ENCODE assay signal across 17 cellular contexts in the genomic region with DNA sequence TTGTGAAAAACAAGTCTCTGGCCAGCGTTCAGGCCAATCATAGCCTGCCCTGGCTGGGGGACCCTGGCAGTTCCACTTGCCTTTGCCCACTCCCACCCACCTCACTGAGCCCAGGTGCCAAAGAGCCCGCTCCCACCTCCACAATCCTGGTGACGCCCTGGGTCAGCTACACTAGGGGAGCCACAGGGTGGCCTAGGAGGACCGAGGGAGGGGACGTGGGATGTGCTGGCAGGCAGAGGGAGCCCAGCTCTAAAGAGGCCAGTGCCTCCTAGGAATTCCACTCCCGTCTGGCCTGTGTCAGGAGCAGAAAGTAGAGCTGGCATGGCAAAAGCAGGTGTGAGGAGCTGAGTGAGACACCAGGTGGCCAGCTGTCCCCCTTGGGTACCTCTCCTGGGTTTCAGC. TPM values are rescaled to one million over a fixed set of nuclear protein-coding genes. Genes with fewer than 3 reads are reported as not detected.
DNase-seq lines count a peak whose midpoint lies in the region; ATAC-seq and TF ChIP-seq lines count a peak whose summit lies in the region.
"Had no signal": no experiment of that assay in that cellular context is flagged by ENCODE, and none has a peak within 500 bp of the region (broad histone marks: within the 10 kb centered on the region; RNA-seq: fewer than 3 reads in every experiment).

No MANE protein-coding gene starts in this region.

- peaks cover 6% of the 10 kb centered on the region for H3K36me3 Mint-ChIP-seq in effector memory CD8-positive, alpha-beta T cell (ENCODE audit: insufficient read depth)
- H3K36me3 Mint-ChIP-seq: stimulated activated effector memory CD8-positive, alpha-beta T cell treated with anti-CD3 and anti-CD28 coated beads, Interleukin-12 subunit alpha, Interleukin-12 subunit beta, amount 100 ng/mL, for 72 hours had no signal

- H3K36me3 ChIP-seq in colonic mucosa (no peaks in the 10 kb centered on the region), hepatocyte (replicated peaks; ENCODE audit: insufficient read depth, low read depth) (no peaks in the 10 kb centered on the region), tibial artery (peaks cover 0 to 3% (median 0%) of the 10 kb centered on the region in 3 donors)
- H3K36me3 ChIP-seq: SJCRH30 had no signal

- 78% methylated on average over 6 of the region's 6 CpGs for WGBS in hepatocyte (ENCODE audit: low lambda C conversion rate, missing lambda C conversion rate)

- H3K4me3 Mint-ChIP-seq in effector memory CD8-positive, alpha-beta T cell = no peak overlapping the region
- H3K4me3 Mint-ChIP-seq: stimulated activated effector memory CD8-positive, alpha-beta T cell treated with anti-CD3 and anti-CD28 coated beads, Interleukin-12 subunit alpha, Interleukin-12 subunit beta, amount 100 ng/mL, for 72 hours had no signal

- no peaks in the 10 kb centered on the region for H4K20me1 ChIP-seq in hepatocyte (ENCODE audit: insufficient read depth, poor library complexity, severe bottlenecking)

- H3K9ac ChIP-seq in colonic mucosa (ENCODE audit: low read depth in 2 of 2, low read length in 2 of 2) = no peak overlapping the region

- no peaks in the 10 kb centered on the region for H3K4me1 ChIP-seq in colonic mucosa
- peaks cover 36% of the 10 kb centered on the region for H3K4me1 ChIP-seq in hepatocyte (ENCODE audit: insufficient read depth)
- H3K4me1 ChIP-seq in tibial artery = peaks cover 14 to 100% (median 87%) of the 10 kb centered on the region in 4 donors
- H3K4me1 ChIP-seq: SJCRH30 had no signal

- H3K27ac Mint-ChIP-seq in effector memory CD8-positive, alpha-beta T cell = no peak overlapping the region
- H3K27ac Mint-ChIP-seq: stimulated activated effector memory CD8-positive, alpha-beta T cell treated with anti-CD3 and anti-CD28 coated beads, Interleukin-12 subunit alpha, Interleukin-12 subunit beta, amount 100 ng/mL, for 72 hours had no signal

- no peaks in the 10 kb centered on the region for H3K4me1 Mint-ChIP-seq in effector memory CD8-positive, alpha-beta T cell (ENCODE audit: low read depth in 2 of 2)
- H3K4me1 Mint-ChIP-seq: stimulated activated effector memory CD8-positive, alpha-beta T cell treated with anti-CD3 and anti-CD28 coated beads, Interleukin-12 subunit alpha, Interleukin-12 subunit beta, amount 100 ng/mL, for 72 hours had no signal

- TF ChIP-seq CTCF in colonic mucosa (IDR thresholded peaks at IDR 0.05) = no peak
- TF ChIP-seq CTCF in hepatocyte (IDR thresholded peaks at IDR 0.05; ENCODE audit: poor library complexity) = peak; percentile 4
- TF ChIP-seq CTCF in omental fat pad (IDR thresholded peaks at IDR 0.05) = no peak
- TF ChIP-seq CTCF in tibial artery (IDR thresholded peaks at IDR 0.05) = peak; percentile 19 to 43

- H2AFZ ChIP-seq in hepatocyte = no peak overlapping the region

- H3K9me3 ChIP-seq in colonic mucosa (no peaks in the 10 kb centered on the region), hepatocyte (ENCODE audit: low read depth) (no peaks in the 10 kb centered on the region), tibial artery (no peaks in the 10 kb centered on the region)
- H3K9me3 ChIP-seq: SJCRH30 had no signal

- intact Hi-C loops in colonic mucosa (cut with DNase I) (no loop called here), tibial artery (cut with DNase I; ENCODE audit: low total_unique reads) (no loop called here)

- H3K9me2 ChIP-seq in hepatocyte (replicated peaks; ENCODE audit: insufficient read depth) = no peaks in the 10 kb centered on the region

- H3K4me3 ChIP-seq in colonic mucosa = no peak overlapping the region
- H3K4me3 ChIP-seq in hepatocyte = no peak overlapping the region
- peak overlapping the region in 1 of 2 donors; percentile 12 for H3K4me3 ChIP-seq in tibial artery
- H3K4me3 ChIP-seq: K562, SJCRH30 had no signal

- peaks cover 4% of the 10 kb centered on the region for H3K79me2 ChIP-seq in hepatocyte

- peaks cover 77 to 83% of the 10 kb centered on the region in 2 donors for H3K27me3 Mint-ChIP-seq in effector memory CD8-positive, alpha-beta T cell

- DNase-seq in colonic mucosa (no peak), hepatocyte (ENCODE audit: low spot score) (no peak), omental fat pad (ENCODE audit: low spot score) (no peak), tibial artery (peak; percentile 52 to 81), NCI-H82 treated with DMSO at 0.1 percent for 48 hours (lab: John Stamatoyannopoulos, UW; ENCODE audit: unreplicated experiment) (no peak), anterior cingulate cortex (lab: John Stamatoyannopoulos, UW) (no peak)
- no peak for DNase-seq in effector memory CD8-positive, alpha-beta T cell
- DNase-seq: activated T-cell treated with anti-CD3 and anti-CD28 coated beads for 4 hours; NCI-H146; NCI-H774; SJCRH30; stimulated activated CD4-positive, alpha-beta T cell treated with anti-CD3 and anti-CD28 coated beads, Interleukin-2, amount 100 ng/mL, for 24 hours had no signal

- H3K9me3 Mint-ChIP-seq in effector memory CD8-positive, alpha-beta T cell = no peaks in the 10 kb centered on the region
- H3K9me3 Mint-ChIP-seq: stimulated activated effector memory CD8-positive, alpha-beta T cell treated with anti-CD3 and anti-CD28 coated beads, Interleukin-12 subunit alpha, Interleukin-12 subunit beta, amount 100 ng/mL, for 72 hours had no signal

- H3K27me3 ChIP-seq in colonic mucosa = no peaks in the 10 kb centered on the region
- no peaks in the 10 kb centered on the region for H3K27me3 ChIP-seq in hepatocyte
- H3K27me3 ChIP-seq in tibial artery = no peaks in the 10 kb centered on the region

- H3K27ac ChIP-seq in colonic mucosa = peak overlapping the region; percentile 3
- peak overlapping the region; percentile 15 for H3K27ac ChIP-seq in hepatocyte
- H3K27ac ChIP-seq in tibial artery = peak overlapping the region; percentile 91 to 98
- H3K27ac ChIP-seq: C4-2B, SJCRH30 had no signal

- ATAC-seq in omental fat pad (ENCODE audit: low FRiP score) = peak; percentile 25
- no peak for ATAC-seq in effector memory CD8-positive, alpha-beta T cell (replicated peaks)
- ATAC-seq in HG03108 (IDR thresholded peaks at IDR 0.05; ENCODE audit: unreplicated experiment) = no peak
- ATAC-seq: K562; stimulated activated effector memory CD8-positive, alpha-beta T cell treated with anti-CD3 and anti-CD28 coated beads, Interleukin-12 subunit alpha, Interleukin-12 subunit beta, amount 100 ng/mL, for 72 hours had no signal

- H3K4me2 ChIP-seq in hepatocyte = no peak overlapping the region

RNA-seq across cellular contexts. Expression of gene TNS1, which starts 49.3 kb away (rescaled TPM):
- total RNA-seq in colonic mucosa (100 to 1,000 TPM in 1 of 2 donors, 10 to 100 TPM in 1; 20.6 to 164 TPM), hepatocyte (22.9 and 27.6 TPM in 2 replicates), omental fat pad (100 to 1,000 TPM; 135 to 453 (median 361) TPM)
- 16.2 TPM in 2 replicates for polyA plus RNA-seq in hepatocyte
- total RNA-seq: G401 had no signal

Comparison
In these comparisons a context has a peak if more than half of its experiments do, and no peak if none do; other contexts are left out.
1. DNase-seq: peak in tibial artery (2 of 2); none in colonic mucosa (single experiment), hepatocyte (single experiment), omental fat pad (single experiment), NCI-H82 treated with DMSO at 0.1 percent for 48 hours (single experiment), effector memory CD8-positive, alpha-beta T cell (0 of 3) and anterior cingulate cortex (0 of 58).
2. H3K27ac ChIP-seq: peak in every context shown above with its lines; median percentile 94 in tibial artery; 15 in hepatocyte; 3 in colonic mucosa.
3. CTCF ChIP-seq: peak in hepatocyte (single experiment) and tibial artery (2 of 2); none in colonic mucosa (single experiment) and omental fat pad (0 of 3).